ENCODE assay signal across 10 cellular contexts in genomic region chr14:75127903-75128595, GRCh38. TPM values are rescaled to one million over a fixed set of nuclear protein-coding genes. Genes with fewer than 3 reads are reported as not detected.
A peak's percentile ranks its signal among the peaks of the same experiment; 100 is the strongest.
DNase-seq lines count a peak whose midpoint lies in the region; ATAC-seq, FAIRE-seq and TF ChIP-seq lines count a peak whose summit lies in the region.
"Had no signal": no experiment of that assay in that cellular context is flagged by ENCODE, and none has a peak within 500 bp of the region (broad histone marks: within the 10 kb centered on the region; RNA-seq: fewer than 3 reads in every experiment).

No MANE protein-coding gene starts in this region.

- H3K27ac ChIP-seq in A549, result peak overlapping the region; percentile 93 to 95
- peak overlapping the region; percentile 94 for H3K27ac ChIP-seq in HCT116 (ENCODE audit: low read depth, low read length)
- H3K27ac ChIP-seq in K562 (ENCODE audit: extremely low read depth, low read depth, low read length), result peak overlapping the region; percentile 98

- H3K4me2 ChIP-seq in A549, result peak overlapping the region; percentile 91
- peak overlapping the region; percentile 93 for H3K4me2 ChIP-seq in HCT116 (ENCODE audit: low read length)
- H3K4me2 ChIP-seq in K562 (ENCODE audit: insufficient read depth, low read length), result peak overlapping the region; percentile 98

- TF ChIP-seq CTCF in A549 (IDR thresholded peaks at IDR 0.05), result no peak
- TF ChIP-seq CTCF in HCT116 (IDR thresholded peaks at IDR 0.05 in 2 of 3, conservative IDR thresholded peaks at IDR 0.05 in 1 of 3; ENCODE audit: borderline replicate concordance in 1 of 3, insufficient read depth in 1 of 3, low read depth in 2 of 3, low read length in 2 of 3), result no peak
- TF ChIP-seq CTCF in K562 (IDR thresholded peaks at IDR 0.05 in 2 of 3, conservative IDR thresholded peaks at IDR 0.05 in 1 of 3; ENCODE audit: insufficient read depth in 2 of 3, low read depth in 1 of 3, low read length in 3 of 3), result no peak
- no peak for TF ChIP-seq CTCF in D721Med (IDR thresholded peaks at IDR 0.05; ENCODE audit: insufficient read depth, missing control alignments)

- H3K9ac ChIP-seq in HCT116 (ENCODE audit: low read length) (peak overlapping the region; percentile 97), K562 (ENCODE audit: insufficient read depth in 1 of 2, low read depth in 2 of 2, low read length in 2 of 2) (peak overlapping the region; percentile 93 to 96; a peak in 3 of 4 replicates)

- CTCF ChIA-PET in A549 (lab: Yijun Ruan, JAX) (interaction anchor here (0.7 to 10.0 kb wide), 5 partner anchors 17 to 433 kb away, joined by 3 to 250 read pairs (median 3); no protein-coding TSS in a partner anchor), HCT116 (lab: Charles Lee) (no interaction called here), K562 (lab: Yijun Ruan, JAX; ENCODE audit: low intra/inter-chr PET ratio) (no interaction called here)

- no peaks in the 10 kb centered on the region for H3K9me1 ChIP-seq in K562 (ENCODE audit: control insufficient read depth, insufficient read depth, low read length)

- TF ChIP-seq POLR2A in A549 (IDR thresholded peaks at IDR 0.05; ENCODE audit: low read length) (no peak), HCT116 (IDR thresholded peaks at IDR 0.05; ENCODE audit: borderline replicate concordance, extremely low read depth, insufficient read depth, insufficient read length) (no peak), K562 (conservative IDR thresholded peaks at IDR 0.05) (no peak)

- H3K9me2 ChIP-seq in HCT116 (ENCODE audit: insufficient read depth), result no peaks in the 10 kb centered on the region

- RAD21 ChIA-PET in HCT116 (lab: Charles Lee; ENCODE audit: low non-redundant PET in 1 of 2, low total read pairs in 2 of 2, uncharacterized antibody in 2 of 2, unreplicated experiment in 2 of 2), result no interaction called here

- H4K20me1 ChIP-seq in HCT116 (ENCODE audit: insufficient read depth) (no peaks in the 10 kb centered on the region), K562 (replicated peaks; ENCODE audit: control insufficient read depth, insufficient read depth, low read length) (no peaks in the 10 kb centered on the region)

- in situ Hi-C loops in K562 (cut with MboI), result loop anchor here (25.0 kb wide), 1 partner anchor 534 kb away; the partner anchor contains the start of genes ERG28 and TTLL5

- POLR2A ChIA-PET in A549 (lab: Yijun Ruan, JAX), result interaction anchor here (1.0 to 2.2 kb wide), 3 partner anchors 166 to 182 kb away, joined by 3 to 5 read pairs (median 3); no protein-coding TSS in a partner anchor
- POLR2A ChIA-PET in HCT116 (lab: Charles Lee), result interaction anchor here (2.4 kb wide), 1 partner anchor 168 kb away, joined by 10 read pairs; no protein-coding TSS in a partner anchor
- POLR2A ChIA-PET in K562 (lab: Yijun Ruan, JAX), result interaction anchor here (0.6 to 1.2 kb wide), 2 partner anchors 98 to 176 kb away, joined by 3 to 4 read pairs; no protein-coding TSS in a partner anchor

- WGBS in A549 (ENCODE audit: missing lambda C conversion rate), result 77% methylated on average over 10 of the region's 10 CpGs
- 72% methylated on average over 9 of the region's 10 CpGs for WGBS in K562 (ENCODE audit: insufficient coverage, low coverage, missing lambda C conversion rate)

- H3K9me3 ChIP-seq in A549 (no peaks in the 10 kb centered on the region), HCT116 (ENCODE audit: control insufficient read depth in 1 of 2, insufficient read depth in 1 of 2, low read depth in 1 of 2, low read length in 2 of 2) (no peaks in the 10 kb centered on the region), K562 (replicated peaks; ENCODE audit: control insufficient read depth, insufficient read depth, low read depth, low read length) (no peaks in the 10 kb centered on the region), mononuclear cell (ENCODE audit: low read depth, low read length) (no peaks in the 10 kb centered on the region)

- TF ChIP-seq EP300 in A549 (IDR thresholded peaks at IDR 0.05), result no peak
- no peak for TF ChIP-seq EP300 in K562 (IDR thresholded peaks at IDR 0.05; ENCODE audit: low read length)

- intact Hi-C loops in HCT116 (cut with micrococcal nuclease), result loop anchor here (5.0 kb wide), 1 partner anchor 434 kb away; no protein-coding TSS in a partner anchor
- intact Hi-C loops in K562 (cut with micrococcal nuclease), result loop anchor here (5.0 kb wide), 1 partner anchor 359 kb away; no protein-coding TSS in a partner anchor

- H3K4me3 ChIP-seq in A549 (peak overlapping the region; percentile 83), HCT116 (replicated peaks in 1 of 2; ENCODE audit: low read depth in 1 of 2, low read length in 2 of 2) (peak overlapping the region; percentile 78 to 86), K562 (peak overlapping the region; percentile 73), mononuclear cell (ENCODE audit: low read length) (peak overlapping the region; percentile 76)

- no TSS peak for BruUV-seq in HCT116 (replicated peaks; lab: Mats Ljungman, UMichigan)
- no TSS peak for BruUV-seq in K562 (replicated peaks; lab: Mats Ljungman, UMichigan)

- H2AFZ ChIP-seq in HCT116 (ENCODE audit: low read depth, low read length, poor library complexity, severe bottlenecking) (no peak overlapping the region), K562 (ENCODE audit: low read depth, low read length) (no peak overlapping the region)

- ATAC-seq in A549 (no peak), HCT116 (no peak), K562 (no peak), HG02938 (IDR thresholded peaks at IDR 0.05; ENCODE audit: unreplicated experiment) (no peak), GM19397 (IDR thresholded peaks at IDR 0.05; ENCODE audit: unreplicated experiment) (no peak), HG03520 (IDR thresholded peaks at IDR 0.05; ENCODE audit: unreplicated experiment) (no peak)

- peaks cover 50% of the 10 kb centered on the region for H3K79me2 ChIP-seq in HCT116 (ENCODE audit: insufficient read depth, low read length)
- peaks cover 34% of the 10 kb centered on the region for H3K79me2 ChIP-seq in K562 (ENCODE audit: control insufficient read depth, insufficient read depth, low read length)

- H3K36me3 ChIP-seq in HCT116 (ENCODE audit: control insufficient read depth in 1 of 2, insufficient read depth in 2 of 2, low read length in 2 of 2) (peaks cover 0 to 5% of the 10 kb centered on the region in 2 experiments; a peak in 1 of 4 replicates), K562 (ENCODE audit: control insufficient read depth, insufficient read depth, low read length) (peaks cover 16% of the 10 kb centered on the region; the same call in 2 of the 3 replicates)

- FAIRE-seq in A549 (lab: Jason Lieb, UNC), result no peak
- no peak for FAIRE-seq in K562 (lab: Jason Lieb, UNC)
- no peak for FAIRE-seq in D721Med (lab: Jason Lieb, UNC)
- FAIRE-seq: colon had no signal

- DNase-seq in A549 (ENCODE audit: low read depth in 1 of 2, low spot score in 1 of 2) (no peak), HCT116 (ENCODE audit: low read depth, low spot score) (no peak), K562 (ENCODE audit: extremely low read depth in 1 of 4, low spot score in 3 of 4) (no peak), D721Med (ENCODE audit: insufficient read length, low spot score) (no peak)
- DNase-seq: NCI-H187 had no signal

- no peaks in the 10 kb centered on the region for H3K27me3 ChIP-seq in HCT116 (ENCODE audit: insufficient read depth, low read length)
- no peaks in the 10 kb centered on the region for H3K27me3 ChIP-seq in K562 (ENCODE audit: control insufficient read depth in 2 of 2, insufficient read depth in 2 of 2, low read length in 2 of 2)
- H3K27me3 ChIP-seq in mononuclear cell (ENCODE audit: insufficient read depth, low read length), result no peaks in the 10 kb centered on the region

- peaks cover 39% of the 10 kb centered on the region for H3K4me1 ChIP-seq in A549
- peaks cover 33 to 43% of the 10 kb centered on the region in 2 experiments for H3K4me1 ChIP-seq in HCT116 (ENCODE audit: control insufficient read depth in 1 of 2, insufficient read depth in 2 of 2, low read length in 2 of 2)
- peaks cover 11 to 14% of the 10 kb centered on the region in 2 experiments for H3K4me1 ChIP-seq in K562 (replicated peaks in 1 of 2; ENCODE audit: control insufficient read depth in 2 of 2, insufficient read depth in 2 of 2, low read length in 2 of 2)
- peaks cover 41% of the 10 kb centered on the region for H3K4me1 ChIP-seq in mononuclear cell (ENCODE audit: insufficient read depth, low read length)

- TF ChIP-seq RAD21 in A549 (conservative IDR thresholded peaks at IDR 0.05 in 1 of 2, IDR thresholded peaks at IDR 0.05 in 1 of 2), result no peak
- TF ChIP-seq RAD21 in HCT116 (IDR thresholded peaks at IDR 0.05; ENCODE audit: low read depth), result no peak
- TF ChIP-seq RAD21 in K562 (CRISPR knock-in tag; conservative IDR thresholded peaks at IDR 0.05 in 1 of 2, IDR thresholded peaks at IDR 0.05 in 1 of 2), result no peak

RNA-seq across cellular contexts. Expression of gene NEK9, which starts 1.2 kb away (rescaled TPM):
- polyA plus RNA-seq in A549 (2011; rRNA removed) (75.9 and 79.7 TPM in 2 replicates), A549 (2017; fragmentation: RNase III; extraction: RNeasy Plus Mini Kit Qiagen cat#74134 plus additional on column Dnase treatment) (44.3 to 51.1 TPM (median 49.4 TPM) in 3 replicates), K562 (2011; rRNA removed) (32.8 and 39.6 TPM in 2 replicates), K562 (2014; fragmentation: Illumina TruSeq; extraction: Trizol) (16.3 and 19.8 TPM in 2 replicates), K562 (2014; fragmentation: Nextera tagmentation; extraction: Ambion mirVana) (1 to 10 TPM; 2.8 to 5.5 TPM), K562 (2014; rRNA removed) (19.9 and 29.1 TPM in 2 replicates)
- polyA plus RNA-seq in A549 (2012; cell fraction: cytosol; rRNA removed), result 27.0 and 31.8 TPM in 2 replicates
- polyA plus RNA-seq in A549 (2012; cell fraction: nucleus; rRNA removed), result 37.6 and 48.7 TPM in 2 replicates
- polyA minus RNA-seq in A549 (2011; rRNA and poly(A)+ RNA removed), result 46.4 and 53.1 TPM in 2 replicates
- total RNA-seq in HCT116 (2021; ENCODE audit: unreplicated experiment) (64.4 TPM), K562 (2014; rRNA removed) (25.3 and 29.3 TPM in 2 replicates), K562 (2014; rRNA removed; fragmentation: Illumina TruSeq; extraction: Trizol) (11.8 and 14.3 TPM in 2 replicates), K562 (2015; rRNA removed; fragmentation: Illumina TruSeq; extraction: Trizol) (10.0 and 10.8 TPM in 2 replicates), K562 (2021) (24.0 and 34.4 TPM in 2 replicates), mononuclear cell (33.3 TPM)
- polyA plus RNA-seq in HCT116 (2012), result 26.7 and 27.5 TPM in 2 replicates
- total RNA-seq in K562 (2011; cell fraction: chromatin; rRNA removed; ENCODE audit: low replicate concordance), result 35.9 and 58.1 TPM in 2 replicates
- 28.6 and 29.0 TPM in 2 replicates for total RNA-seq in K562 (2011; cell fraction: nucleolus; rRNA removed)
- 30.7 and 32.6 TPM in 2 replicates for total RNA-seq in K562 (2011; cell fraction: nucleoplasm; rRNA removed)
- polyA plus RNA-seq in K562 (2011; cell fraction: cytosol; rRNA removed), result 15.8 and 25.2 TPM in 2 replicates
- 51.4 and 57.6 TPM in 2 replicates for polyA plus RNA-seq in K562 (2011; cell fraction: nucleus; rRNA removed)
- polyA plus RNA-seq in K562 (2012), result 25.0 and 31.8 TPM in 2 replicates
- polyA minus RNA-seq in K562 (2011; rRNA and poly(A)+ RNA removed), result 32.3 and 32.9 TPM in 2 replicates
- 11.6 and 13.7 TPM in 2 replicates for polyA minus RNA-seq in K562 (2011; cell fraction: cytosol; rRNA and poly(A)+ RNA removed)
- polyA minus RNA-seq in K562 (2011; cell fraction: nucleus; rRNA and poly(A)+ RNA removed), result 29.9 and 36.3 TPM in 2 replicates

RNA-seq across cellular contexts. Expression of gene TMED10, which starts 48.4 kb away (rescaled TPM):
- 354 and 378 TPM in 2 replicates for polyA plus RNA-seq in A549 (2011; rRNA removed)
- polyA plus RNA-seq in A549 (2012; cell fraction: cytosol; rRNA removed), result 128 and 189 TPM in 2 replicates
- polyA plus RNA-seq in A549 (2012; cell fraction: nucleus; rRNA removed), result 155 and 161 TPM in 2 replicates
- 275 to 294 TPM (median 290 TPM) in 3 replicates for polyA plus RNA-seq in A549 (2017; fragmentation: RNase III; extraction: RNeasy Plus Mini Kit Qiagen cat#74134 plus additional on column Dnase treatment)
- polyA minus RNA-seq in A549 (2011; rRNA and poly(A)+ RNA removed), result 451 and 495 TPM in 2 replicates
- total RNA-seq in HCT116 (2021; ENCODE audit: unreplicated experiment), result 303 TPM
- polyA plus RNA-seq in HCT116 (2012), result 232 and 275 TPM in 2 replicates
- 104 and 130 TPM in 2 replicates for total RNA-seq in K562 (2011; cell fraction: chromatin; rRNA removed; ENCODE audit: low replicate concordance)
- 186 and 192 TPM in 2 replicates for total RNA-seq in K562 (2011; cell fraction: nucleolus; rRNA removed)
- 198 and 249 TPM in 2 replicates for total RNA-seq in K562 (2011; cell fraction: nucleoplasm; rRNA removed)
- 46.9 and 62.2 TPM in 2 replicates for total RNA-seq in K562 (2014; rRNA removed)
- total RNA-seq in K562 (2014; rRNA removed; fragmentation: Illumina TruSeq; extraction: Trizol), result 87.9 and 95.0 TPM in 2 replicates
- total RNA-seq in K562 (2015; rRNA removed; fragmentation: Illumina TruSeq; extraction: Trizol), result 101 and 105 TPM in 2 replicates
- total RNA-seq in K562 (2021), result 124 and 126 TPM in 2 replicates
- 169 and 170 TPM in 2 replicates for polyA plus RNA-seq in K562 (2011; rRNA removed)
- 135 and 158 TPM in 2 replicates for polyA plus RNA-seq in K562 (2011; cell fraction: cytosol; rRNA removed)
- polyA plus RNA-seq in K562 (2011; cell fraction: nucleus; rRNA removed), result 48.7 and 51.6 TPM in 2 replicates
- polyA plus RNA-seq in K562 (2012), result 81.0 and 147 TPM in 2 replicates
- polyA plus RNA-seq in K562 (2014; fragmentation: Illumina TruSeq; extraction: Trizol), result 154 and 185 TPM in 2 replicates
- 100 to 1,000 TPM; 206 to 233 TPM for polyA plus RNA-seq in K562 (2014; fragmentation: Nextera tagmentation; extraction: Ambion mirVana)
- polyA plus RNA-seq in K562 (2014; rRNA removed), result 84.7 and 134 TPM in 2 replicates
- 234 and 258 TPM in 2 replicates for polyA minus RNA-seq in K562 (2011; rRNA and poly(A)+ RNA removed)
- polyA minus RNA-seq in K562 (2011; cell fraction: cytosol; rRNA and poly(A)+ RNA removed), result 112 and 142 TPM in 2 replicates
- polyA minus RNA-seq in K562 (2011; cell fraction: nucleus; rRNA and poly(A)+ RNA removed), result 30.7 and 39.5 TPM in 2 replicates
- total RNA-seq in mononuclear cell, result 180 TPM

RNA-seq across cellular contexts. Expression of gene ZC2HC1C, which starts 58.6 kb away (rescaled TPM):
- 2.4 and 2.7 TPM in 2 replicates for polyA plus RNA-seq in A549 (2011; rRNA removed)
- polyA plus RNA-seq in A549 (2012; cell fraction: cytosol; rRNA removed), result 0.98 and 1.2 TPM in 2 replicates
- polyA plus RNA-seq in A549 (2012; cell fraction: nucleus; rRNA removed), result 0.38 and 0.59 TPM in 2 replicates
- polyA plus RNA-seq in A549 (2017; fragmentation: RNase III; extraction: RNeasy Plus Mini Kit Qiagen cat#74134 plus additional on column Dnase treatment), result 2.7 to 3.9 TPM (median 2.8 TPM) in 3 replicates
- 1.1 and 1.5 TPM in 2 replicates for polyA minus RNA-seq in A549 (2011; rRNA and poly(A)+ RNA removed)
- 0.98 TPM for total RNA-seq in HCT116 (2021; ENCODE audit: unreplicated experiment)
- 0.36 and 0.77 TPM in 2 replicates for polyA plus RNA-seq in HCT116 (2012)
- total RNA-seq in K562 (2011; cell fraction: chromatin; rRNA removed; ENCODE audit: low replicate concordance), result 5.4 and 5.8 TPM in 2 replicates
- 3.0 and 4.5 TPM in 2 replicates for total RNA-seq in K562 (2011; cell fraction: nucleolus; rRNA removed)
- total RNA-seq in K562 (2011; cell fraction: nucleoplasm; rRNA removed), result 3.9 and 4.5 TPM in 2 replicates
- 5.1 and 8.8 TPM in 2 replicates for total RNA-seq in K562 (2014; rRNA removed)
- total RNA-seq in K562 (2014; rRNA removed; fragmentation: Illumina TruSeq; extraction: Trizol), result 6.6 and 7.9 TPM in 2 replicates
- 6.2 and 8.5 TPM in 2 replicates for total RNA-seq in K562 (2015; rRNA removed; fragmentation: Illumina TruSeq; extraction: Trizol)
- 4.7 and 6.3 TPM in 2 replicates for total RNA-seq in K562 (2021)
- 4.3 and 8.4 TPM in 2 replicates for polyA plus RNA-seq in K562 (2011; rRNA removed)
- polyA plus RNA-seq in K562 (2011; cell fraction: cytosol; rRNA removed), result 2.7 and 3.3 TPM in 2 replicates
- 4.9 and 5.4 TPM in 2 replicates for polyA plus RNA-seq in K562 (2011; cell fraction: nucleus; rRNA removed)
- 5.6 and 9.0 TPM in 2 replicates for polyA plus RNA-seq in K562 (2012)
- 7.7 and 7.9 TPM in 2 replicates for polyA plus RNA-seq in K562 (2014; fragmentation: Illumina TruSeq; extraction: Trizol)
- polyA plus RNA-seq in K562 (2014; fragmentation: Nextera tagmentation; extraction: Ambion mirVana), result 1 to 10 TPM; 7.0 to 9.2 TPM
- polyA plus RNA-seq in K562 (2014; rRNA removed), result 3.7 and 6.7 TPM in 2 replicates
- 3.2 and 6.8 TPM in 2 replicates for polyA minus RNA-seq in K562 (2011; rRNA and poly(A)+ RNA removed)
- polyA minus RNA-seq in K562 (2011; cell fraction: cytosol; rRNA and poly(A)+ RNA removed), result 1.7 and 4.8 TPM in 2 replicates
- 3.2 and 3.6 TPM in 2 replicates for polyA minus RNA-seq in K562 (2011; cell fraction: nucleus; rRNA and poly(A)+ RNA removed)
- not detected for total RNA-seq in mononuclear cell

Comparison
In these comparisons a context has a peak if more than half of its experiments do, and no peak if none do; other contexts are left out.
1. Of the 35 proteins assayed by ChIP-seq in both K562 and A549: peak only in K562: ESRRA; only in A549: none; in both: none; in neither: 33; mixed calls (peak in some experiments, not most) for 1.